ENCODE assay signal across 1 cellular context in the genomic region with DNA sequence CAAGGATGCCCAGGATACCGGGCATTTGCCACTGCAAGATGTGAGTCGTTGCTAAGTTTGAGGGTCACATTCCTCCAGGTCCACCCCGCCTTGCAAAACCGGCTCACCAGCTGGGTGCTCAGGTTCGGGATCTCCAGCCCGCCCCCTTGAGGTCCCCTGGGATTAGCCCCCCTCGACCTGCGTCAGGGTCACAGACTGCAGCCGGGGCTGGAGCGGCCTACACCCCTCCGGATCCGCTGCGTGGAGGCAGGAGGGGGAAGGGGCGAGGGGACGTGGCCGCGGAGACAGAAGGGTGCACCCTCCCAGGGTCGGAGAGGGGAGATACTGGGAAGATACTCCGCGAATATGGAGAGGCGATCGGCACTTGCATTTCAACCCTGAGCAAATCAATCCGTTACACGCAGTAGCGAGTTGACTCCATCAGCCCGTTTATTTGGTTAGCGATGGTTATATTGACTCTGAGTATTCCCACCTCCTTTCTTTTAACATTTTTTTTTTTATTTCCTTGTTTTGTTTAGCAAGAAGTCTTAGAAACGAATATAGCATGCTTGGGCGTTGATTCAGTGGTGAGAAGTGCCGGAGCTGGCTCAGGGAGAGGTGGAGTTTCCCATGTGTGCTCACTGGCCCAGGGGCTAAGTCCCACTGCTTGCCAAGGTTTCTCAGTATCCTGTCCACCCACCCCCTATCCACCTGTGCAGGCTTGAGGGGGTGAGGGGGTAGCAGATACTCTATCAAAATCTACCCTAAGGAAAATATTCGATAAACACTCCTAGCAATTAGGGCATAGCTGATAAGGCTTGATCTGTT.
TF ChIP-seq lines count a peak whose summit lies in the region.

No MANE protein-coding gene starts in this region.

TF ChIP-seq in HepG2, 621 proteins besides CTCF, POLR2A, EP300 and RAD21 (continued from another document and continues in another):
- TF ChIP-seq, protein P1, sequence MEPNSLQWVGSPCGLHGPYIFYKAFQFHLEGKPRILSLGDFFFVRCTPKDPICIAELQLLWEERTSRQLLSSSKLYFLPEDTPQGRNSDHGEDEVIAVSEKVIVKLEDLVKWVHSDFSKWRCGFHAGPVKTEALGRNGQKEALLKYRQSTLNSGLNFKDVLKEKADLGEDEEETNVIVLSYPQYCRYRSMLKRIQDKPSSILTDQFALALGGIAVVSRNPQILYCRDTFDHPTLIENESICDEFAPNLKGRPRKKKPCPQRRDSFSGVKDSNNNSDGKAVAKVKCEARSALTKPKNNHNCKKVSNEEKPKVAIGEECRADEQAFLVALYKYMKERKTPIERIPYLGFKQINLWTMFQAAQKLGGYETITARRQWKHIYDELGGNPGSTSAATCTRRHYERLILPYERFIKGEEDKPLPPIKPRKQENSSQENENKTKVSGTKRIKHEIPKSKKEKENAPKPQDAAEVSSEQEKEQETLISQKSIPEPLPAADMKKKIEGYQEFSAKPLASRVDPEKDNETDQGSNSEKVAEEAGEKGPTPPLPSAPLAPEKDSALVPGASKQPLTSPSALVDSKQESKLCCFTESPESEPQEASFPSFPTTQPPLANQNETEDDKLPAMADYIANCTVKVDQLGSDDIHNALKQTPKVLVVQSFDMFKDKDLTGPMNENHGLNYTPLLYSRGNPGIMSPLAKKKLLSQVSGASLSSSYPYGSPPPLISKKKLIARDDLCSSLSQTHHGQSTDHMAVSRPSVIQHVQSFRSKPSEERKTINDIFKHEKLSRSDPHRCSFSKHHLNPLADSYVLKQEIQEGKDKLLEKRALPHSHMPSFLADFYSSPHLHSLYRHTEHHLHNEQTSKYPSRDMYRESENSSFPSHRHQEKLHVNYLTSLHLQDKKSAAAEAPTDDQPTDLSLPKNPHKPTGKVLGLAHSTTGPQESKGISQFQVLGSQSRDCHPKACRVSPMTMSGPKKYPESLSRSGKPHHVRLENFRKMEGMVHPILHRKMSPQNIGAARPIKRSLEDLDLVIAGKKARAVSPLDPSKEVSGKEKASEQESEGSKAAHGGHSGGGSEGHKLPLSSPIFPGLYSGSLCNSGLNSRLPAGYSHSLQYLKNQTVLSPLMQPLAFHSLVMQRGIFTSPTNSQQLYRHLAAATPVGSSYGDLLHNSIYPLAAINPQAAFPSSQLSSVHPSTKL (CRISPR knock-in tag; IDR thresholded peaks at IDR 0.05): no peak
- TF ChIP-seq ZNF234 (CRISPR knock-in tag; conservative IDR thresholded peaks at IDR 0.05): no peak
- no peak for TF ChIP-seq SNAPC2 (CRISPR knock-in tag; IDR thresholded peaks at IDR 0.05)
- no peak for TF ChIP-seq ZNF557 (CRISPR knock-in tag; IDR thresholded peaks at IDR 0.05)
- TF ChIP-seq NAIF1 (CRISPR knock-in tag; IDR thresholded peaks at IDR 0.05; ENCODE audit: borderline replicate concordance): no peak
- peak; percentile 68; the same call in 1 of the 2 replicates for TF ChIP-seq ZBTB7B (CRISPR knock-in tag; IDR thresholded peaks at IDR 0.05)
- TF ChIP-seq, protein P2, sequence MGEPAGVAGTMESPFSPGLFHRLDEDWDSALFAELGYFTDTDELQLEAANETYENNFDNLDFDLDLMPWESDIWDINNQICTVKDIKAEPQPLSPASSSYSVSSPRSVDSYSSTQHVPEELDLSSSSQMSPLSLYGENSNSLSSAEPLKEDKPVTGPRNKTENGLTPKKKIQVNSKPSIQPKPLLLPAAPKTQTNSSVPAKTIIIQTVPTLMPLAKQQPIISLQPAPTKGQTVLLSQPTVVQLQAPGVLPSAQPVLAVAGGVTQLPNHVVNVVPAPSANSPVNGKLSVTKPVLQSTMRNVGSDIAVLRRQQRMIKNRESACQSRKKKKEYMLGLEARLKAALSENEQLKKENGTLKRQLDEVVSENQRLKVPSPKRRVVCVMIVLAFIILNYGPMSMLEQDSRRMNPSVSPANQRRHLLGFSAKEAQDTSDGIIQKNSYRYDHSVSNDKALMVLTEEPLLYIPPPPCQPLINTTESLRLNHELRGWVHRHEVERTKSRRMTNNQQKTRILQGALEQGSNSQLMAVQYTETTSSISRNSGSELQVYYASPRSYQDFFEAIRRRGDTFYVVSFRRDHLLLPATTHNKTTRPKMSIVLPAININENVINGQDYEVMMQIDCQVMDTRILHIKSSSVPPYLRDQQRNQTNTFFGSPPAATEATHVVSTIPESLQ (CRISPR knock-in tag; conservative IDR thresholded peaks at IDR 0.05): no peak
- TF ChIP-seq NR2C2 (CRISPR knock-in tag; IDR thresholded peaks at IDR 0.05; ENCODE audit: borderline replicate concordance): peak; percentile 51; the same call in 1 of the 2 replicates
- TF ChIP-seq, protein P3, sequence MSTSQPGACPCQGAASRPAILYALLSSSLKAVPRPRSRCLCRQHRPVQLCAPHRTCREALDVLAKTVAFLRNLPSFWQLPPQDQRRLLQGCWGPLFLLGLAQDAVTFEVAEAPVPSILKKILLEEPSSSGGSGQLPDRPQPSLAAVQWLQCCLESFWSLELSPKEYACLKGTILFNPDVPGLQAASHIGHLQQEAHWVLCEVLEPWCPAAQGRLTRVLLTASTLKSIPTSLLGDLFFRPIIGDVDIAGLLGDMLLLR (CRISPR knock-in tag; IDR thresholded peaks at IDR 0.05): no peak
- 0 out of 2 replicates have a peak, but pooled peaks have one; percentile 36 for TF ChIP-seq ZNF772 (CRISPR knock-in tag; IDR thresholded peaks at IDR 0.05)
- TF ChIP-seq, protein P4, sequence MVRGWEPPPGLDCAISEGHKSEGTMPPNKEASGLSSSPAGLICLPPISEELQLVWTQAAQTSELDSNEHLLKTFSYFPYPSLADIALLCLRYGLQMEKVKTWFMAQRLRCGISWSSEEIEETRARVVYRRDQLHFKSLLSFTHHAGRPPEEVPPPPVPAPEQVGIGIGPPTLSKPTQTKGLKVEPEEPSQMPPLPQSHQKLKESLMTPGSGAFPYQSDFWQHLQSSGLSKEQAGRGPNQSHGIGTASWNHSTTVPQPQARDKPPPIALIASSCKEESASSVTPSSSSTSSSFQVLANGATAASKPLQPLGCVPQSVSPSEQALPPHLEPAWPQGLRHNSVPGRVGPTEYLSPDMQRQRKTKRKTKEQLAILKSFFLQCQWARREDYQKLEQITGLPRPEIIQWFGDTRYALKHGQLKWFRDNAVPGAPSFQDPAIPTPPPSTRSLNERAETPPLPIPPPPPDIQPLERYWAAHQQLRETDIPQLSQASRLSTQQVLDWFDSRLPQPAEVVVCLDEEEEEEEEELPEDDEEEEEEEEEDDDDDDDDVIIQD (CRISPR knock-in tag; IDR thresholded peaks at IDR 0.05; ENCODE audit: low read depth): no peak
- no peak for TF ChIP-seq CAMTA2 (CRISPR knock-in tag; IDR thresholded peaks at IDR 0.05; ENCODE audit: borderline replicate concordance)
- TF ChIP-seq ZNF251 (CRISPR knock-in tag; IDR thresholded peaks at IDR 0.05): no peak
- TF ChIP-seq TEAD2 (CRISPR knock-in tag; IDR thresholded peaks at IDR 0.05): no peak
- TF ChIP-seq ATF1 (CRISPR knock-in tag; IDR thresholded peaks at IDR 0.05): no peak
- TF ChIP-seq RXRA (CRISPR knock-in tag; IDR thresholded peaks at IDR 0.05): peak; percentile 24; the same call in 1 of the 2 replicates
- no peak for TF ChIP-seq KLF9 (CRISPR knock-in tag; IDR thresholded peaks at IDR 0.05; ENCODE audit: low read depth)
- TF ChIP-seq, protein P5, sequence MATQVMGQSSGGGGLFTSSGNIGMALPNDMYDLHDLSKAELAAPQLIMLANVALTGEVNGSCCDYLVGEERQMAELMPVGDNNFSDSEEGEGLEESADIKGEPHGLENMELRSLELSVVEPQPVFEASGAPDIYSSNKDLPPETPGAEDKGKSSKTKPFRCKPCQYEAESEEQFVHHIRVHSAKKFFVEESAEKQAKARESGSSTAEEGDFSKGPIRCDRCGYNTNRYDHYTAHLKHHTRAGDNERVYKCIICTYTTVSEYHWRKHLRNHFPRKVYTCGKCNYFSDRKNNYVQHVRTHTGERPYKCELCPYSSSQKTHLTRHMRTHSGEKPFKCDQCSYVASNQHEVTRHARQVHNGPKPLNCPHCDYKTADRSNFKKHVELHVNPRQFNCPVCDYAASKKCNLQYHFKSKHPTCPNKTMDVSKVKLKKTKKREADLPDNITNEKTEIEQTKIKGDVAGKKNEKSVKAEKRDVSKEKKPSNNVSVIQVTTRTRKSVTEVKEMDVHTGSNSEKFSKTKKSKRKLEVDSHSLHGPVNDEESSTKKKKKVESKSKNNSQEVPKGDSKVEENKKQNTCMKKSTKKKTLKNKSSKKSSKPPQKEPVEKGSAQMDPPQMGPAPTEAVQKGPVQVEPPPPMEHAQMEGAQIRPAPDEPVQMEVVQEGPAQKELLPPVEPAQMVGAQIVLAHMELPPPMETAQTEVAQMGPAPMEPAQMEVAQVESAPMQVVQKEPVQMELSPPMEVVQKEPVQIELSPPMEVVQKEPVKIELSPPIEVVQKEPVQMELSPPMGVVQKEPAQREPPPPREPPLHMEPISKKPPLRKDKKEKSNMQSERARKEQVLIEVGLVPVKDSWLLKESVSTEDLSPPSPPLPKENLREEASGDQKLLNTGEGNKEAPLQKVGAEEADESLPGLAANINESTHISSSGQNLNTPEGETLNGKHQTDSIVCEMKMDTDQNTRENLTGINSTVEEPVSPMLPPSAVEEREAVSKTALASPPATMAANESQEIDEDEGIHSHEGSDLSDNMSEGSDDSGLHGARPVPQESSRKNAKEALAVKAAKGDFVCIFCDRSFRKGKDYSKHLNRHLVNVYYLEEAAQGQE (IDR thresholded peaks at IDR 0.05; ENCODE audit: borderline replicate concordance in 1 of 2, low read depth in 1 of 2, low read length in 2 of 2): no peak
- TF ChIP-seq, protein P6, sequence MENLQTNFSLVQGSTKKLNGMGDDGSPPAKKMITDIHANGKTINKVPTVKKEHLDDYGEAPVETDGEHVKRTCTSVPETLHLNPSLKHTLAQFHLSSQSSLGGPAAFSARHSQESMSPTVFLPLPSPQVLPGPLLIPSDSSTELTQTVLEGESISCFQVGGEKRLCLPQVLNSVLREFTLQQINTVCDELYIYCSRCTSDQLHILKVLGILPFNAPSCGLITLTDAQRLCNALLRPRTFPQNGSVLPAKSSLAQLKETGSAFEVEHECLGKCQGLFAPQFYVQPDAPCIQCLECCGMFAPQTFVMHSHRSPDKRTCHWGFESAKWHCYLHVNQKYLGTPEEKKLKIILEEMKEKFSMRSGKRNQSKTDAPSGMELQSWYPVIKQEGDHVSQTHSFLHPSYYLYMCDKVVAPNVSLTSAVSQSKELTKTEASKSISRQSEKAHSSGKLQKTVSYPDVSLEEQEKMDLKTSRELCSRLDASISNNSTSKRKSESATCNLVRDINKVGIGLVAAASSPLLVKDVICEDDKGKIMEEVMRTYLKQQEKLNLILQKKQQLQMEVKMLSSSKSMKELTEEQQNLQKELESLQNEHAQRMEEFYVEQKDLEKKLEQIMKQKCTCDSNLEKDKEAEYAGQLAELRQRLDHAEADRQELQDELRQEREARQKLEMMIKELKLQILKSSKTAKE (CRISPR knock-in tag; IDR thresholded peaks at IDR 0.05; ENCODE audit: borderline replicate concordance): peak; percentile 48; the same call in 1 of the 2 replicates
- TF ChIP-seq, protein P7, sequence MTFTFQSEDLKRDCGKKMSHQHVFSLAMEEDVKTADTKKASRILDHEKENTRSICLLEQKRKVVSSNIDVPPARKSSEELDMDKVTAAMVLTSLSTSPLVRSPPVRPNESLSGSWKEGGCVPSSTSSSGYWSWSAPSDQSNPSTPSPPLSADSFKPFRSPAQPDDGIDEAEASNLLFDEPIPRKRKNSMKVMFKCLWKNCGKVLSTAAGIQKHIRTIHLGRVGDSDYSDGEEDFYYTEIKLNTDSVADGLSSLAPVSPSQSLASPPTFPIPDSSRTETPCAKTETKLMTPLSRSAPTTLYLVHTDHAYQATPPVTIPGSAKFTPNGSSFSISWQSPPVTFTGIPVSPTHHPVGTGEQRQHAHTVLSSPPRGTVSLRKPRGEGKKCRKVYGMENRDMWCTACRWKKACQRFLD (CRISPR knock-in tag; IDR thresholded peaks at IDR 0.05; ENCODE audit: borderline replicate concordance): no peak; the same call in 1 of the 2 replicates
- no peak for TF ChIP-seq RFXANK (CRISPR knock-in tag; IDR thresholded peaks at IDR 0.05)
- TF ChIP-seq, protein P8, sequence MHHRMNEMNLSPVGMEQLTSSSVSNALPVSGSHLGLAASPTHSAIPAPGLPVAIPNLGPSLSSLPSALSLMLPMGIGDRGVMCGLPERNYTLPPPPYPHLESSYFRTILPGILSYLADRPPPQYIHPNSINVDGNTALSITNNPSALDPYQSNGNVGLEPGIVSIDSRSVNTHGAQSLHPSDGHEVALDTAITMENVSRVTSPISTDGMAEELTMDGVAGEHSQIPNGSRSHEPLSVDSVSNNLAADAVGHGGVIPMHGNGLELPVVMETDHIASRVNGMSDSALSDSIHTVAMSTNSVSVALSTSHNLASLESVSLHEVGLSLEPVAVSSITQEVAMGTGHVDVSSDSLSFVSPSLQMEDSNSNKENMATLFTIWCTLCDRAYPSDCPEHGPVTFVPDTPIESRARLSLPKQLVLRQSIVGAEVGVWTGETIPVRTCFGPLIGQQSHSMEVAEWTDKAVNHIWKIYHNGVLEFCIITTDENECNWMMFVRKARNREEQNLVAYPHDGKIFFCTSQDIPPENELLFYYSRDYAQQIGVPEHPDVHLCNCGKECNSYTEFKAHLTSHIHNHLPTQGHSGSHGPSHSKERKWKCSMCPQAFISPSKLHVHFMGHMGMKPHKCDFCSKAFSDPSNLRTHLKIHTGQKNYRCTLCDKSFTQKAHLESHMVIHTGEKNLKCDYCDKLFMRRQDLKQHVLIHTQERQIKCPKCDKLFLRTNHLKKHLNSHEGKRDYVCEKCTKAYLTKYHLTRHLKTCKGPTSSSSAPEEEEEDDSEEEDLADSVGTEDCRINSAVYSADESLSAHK (CRISPR knock-in tag; IDR thresholded peaks at IDR 0.05; ENCODE audit: borderline replicate concordance): no peak
- TF ChIP-seq MAFF (IDR thresholded peaks at IDR 0.05; ENCODE audit: low read depth, low read length): no peak
- TF ChIP-seq ZSCAN12 (CRISPR knock-in tag; IDR thresholded peaks at IDR 0.05): no peak
- no peak for TF ChIP-seq ZBTB3 (CRISPR knock-in tag; IDR thresholded peaks at IDR 0.05; ENCODE audit: borderline replicate concordance, low read depth)
- TF ChIP-seq, protein P9, sequence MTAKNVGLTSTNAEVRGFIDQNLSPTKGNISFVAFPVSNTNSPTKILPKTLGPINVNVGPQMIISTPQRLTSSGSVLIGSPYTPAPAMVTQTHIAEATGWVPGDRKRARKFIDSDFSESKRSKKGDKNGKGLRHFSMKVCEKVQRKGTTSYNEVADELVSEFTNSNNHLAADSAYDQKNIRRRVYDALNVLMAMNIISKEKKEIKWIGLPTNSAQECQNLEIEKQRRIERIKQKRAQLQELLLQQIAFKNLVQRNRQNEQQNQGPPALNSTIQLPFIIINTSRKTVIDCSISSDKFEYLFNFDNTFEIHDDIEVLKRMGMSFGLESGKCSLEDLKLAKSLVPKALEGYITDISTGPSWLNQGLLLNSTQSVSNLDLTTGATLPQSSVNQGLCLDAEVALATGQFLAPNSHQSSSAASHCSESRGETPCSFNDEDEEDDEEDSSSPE (CRISPR knock-in tag; IDR thresholded peaks at IDR 0.05): no peak
- TF ChIP-seq, protein P10, sequence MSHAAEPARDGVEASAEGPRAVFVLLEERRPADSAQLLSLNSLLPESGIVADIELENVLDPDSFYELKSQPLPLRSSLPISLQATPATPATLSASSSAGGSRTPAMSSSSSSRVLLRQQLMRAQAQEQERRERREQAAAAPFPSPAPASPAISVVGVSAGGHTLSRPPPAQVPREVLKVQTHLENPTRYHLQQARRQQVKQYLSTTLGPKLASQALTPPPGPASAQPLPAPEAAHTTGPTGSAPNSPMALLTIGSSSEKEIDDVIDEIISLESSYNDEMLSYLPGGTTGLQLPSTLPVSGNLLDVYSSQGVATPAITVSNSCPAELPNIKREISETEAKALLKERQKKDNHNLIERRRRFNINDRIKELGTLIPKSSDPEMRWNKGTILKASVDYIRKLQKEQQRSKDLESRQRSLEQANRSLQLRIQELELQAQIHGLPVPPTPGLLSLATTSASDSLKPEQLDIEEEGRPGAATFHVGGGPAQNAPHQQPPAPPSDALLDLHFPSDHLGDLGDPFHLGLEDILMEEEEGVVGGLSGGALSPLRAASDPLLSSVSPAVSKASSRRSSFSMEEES (CRISPR knock-in tag; IDR thresholded peaks at IDR 0.05): no peak
